ENCODE assay signal across 8 cellular contexts in the genomic region with DNA sequence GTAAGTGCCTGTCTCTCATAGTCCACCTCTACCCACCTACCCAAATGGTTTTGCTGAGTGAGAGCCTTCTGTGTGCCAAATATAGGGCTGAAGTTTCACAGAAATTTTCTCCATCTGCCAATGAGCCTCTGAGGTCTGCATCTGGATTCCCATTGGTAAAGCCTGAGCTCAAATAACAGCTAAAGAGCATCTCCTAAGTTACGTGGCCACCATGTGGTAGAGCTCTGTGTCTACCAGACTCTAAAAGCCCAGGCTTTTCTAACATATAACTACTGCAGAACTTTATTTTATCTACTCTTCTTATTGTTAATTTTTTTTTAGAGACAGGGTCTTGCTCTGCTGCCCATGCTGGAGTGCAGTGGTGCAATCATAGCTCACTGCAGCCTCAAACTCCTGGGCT. TPM values are rescaled to one million over a fixed set of nuclear protein-coding genes. Genes with fewer than 3 reads are reported as not detected.
DNase-seq lines count a peak whose midpoint lies in the region; ATAC-seq and TF ChIP-seq lines count a peak whose summit lies in the region.
"Had no signal": no experiment of that assay in that cellular context is flagged by ENCODE, and none has a peak within 500 bp of the region (broad histone marks: within the 10 kb centered on the region; RNA-seq: fewer than 3 reads in every experiment).

No MANE protein-coding gene starts in this region.

- H3K9me3 ChIP-seq in Panc1 (ENCODE audit: control insufficient read depth, insufficient read depth, low read depth, low read length) = no peaks in the 10 kb centered on the region

- POLR2A ChIA-PET in HEK293T (lab: Yijun Ruan, JAX) = interaction anchor here (1.6 kb wide), 1 partner anchor 16 kb away, joined by 6 read pairs; a partner anchor contains a TSS
- POLR2A ChIA-PET in Panc1 (lab: Charles Lee) = no interaction called here

- no peaks in the 10 kb centered on the region for H3K4me1 ChIP-seq in Panc1 (ENCODE audit: control insufficient read depth, insufficient read depth, low read length)

- CTCF ChIA-PET in HEK293T (lab: Yijun Ruan, JAX) = interaction anchor here (1.1 to 2.1 kb wide), 2 partner anchors 40 to 42 kb away, joined by 5 to 9 read pairs; no protein-coding TSS in a partner anchor
- CTCF ChIA-PET in Panc1 (lab: Charles Lee) = interaction anchor here (0.6 to 0.7 kb wide), 2 partner anchors 41 to 44 kb away, joined by 3 to 5 read pairs; no protein-coding TSS in a partner anchor

- peak; percentile 49 for TF ChIP-seq CTCF in Panc1 (IDR thresholded peaks at IDR 0.05)

- H3K36me3 ChIP-seq in Panc1 (ENCODE audit: control insufficient read depth, insufficient read depth, low read length) = no peaks in the 10 kb centered on the region

- no peak overlapping the region for H3K27ac ChIP-seq in Panc1 (ENCODE audit: low read length)

- in situ Hi-C loops in Panc1 (cut with HindIII; ENCODE audit: low pct_unique_long_range_greater_than_20kb, low sequenced_read_pairs) = no loop called here

- no peak overlapping the region for H3K4me3 ChIP-seq in Panc1 (ENCODE audit: low read depth in 2 of 2, low read length in 2 of 2)

- DNase-seq in DMS 273 (lab: John Stamatoyannopoulos, UW; ENCODE audit: unreplicated experiment) (peak; percentile 69), HEK293T (ENCODE audit: extremely low spot score) (peak; percentile 30), Panc1 (ENCODE audit: low read depth, low spot score) (no peak), glomerular visceral epithelial cell (ENCODE audit: extremely low spot score) (peak; percentile 6), 8988T (no peak), Right ventricle myocardium inferior (ENCODE audit: missing footprints) (no peak)
- DNase-seq: hippocampal formation had no signal

- no TSS peak for BruUV-seq in Panc1 (replicated peaks; lab: Mats Ljungman, UMichigan)

- peaks cover 2% of the 10 kb centered on the region; the same call in 1 of the 2 replicates for H3K27me3 ChIP-seq in Panc1 (ENCODE audit: control insufficient read depth, insufficient read depth, low read length)

- intact Hi-C loops in Panc1 (cut with micrococcal nuclease; ENCODE audit: unreplicated experiment) = no loop called here
- intact Hi-C loops in Right ventricle myocardium inferior (cut with DNase I) = no loop called here

- ATAC-seq in Panc1 (peak; percentile 81; the same call in 1 of the 2 replicates), Right ventricle myocardium inferior (no peak), HG02870 (IDR thresholded peaks at IDR 0.05; ENCODE audit: unreplicated experiment) (no peak)

TF ChIP-seq in HEK293T, 16 proteins besides CTCF, POLR2A, EP300 and RAD21:
- no peak for TF ChIP-seq LEF1 (IDR thresholded peaks at IDR 0.05; ENCODE audit: borderline replicate concordance)
- TF ChIP-seq L3MBTL2 (conservative IDR thresholded peaks at IDR 0.05) = no peak
- TF ChIP-seq TARDBP (IDR thresholded peaks at IDR 0.05) = no peak
- TF ChIP-seq, protein P1, sequence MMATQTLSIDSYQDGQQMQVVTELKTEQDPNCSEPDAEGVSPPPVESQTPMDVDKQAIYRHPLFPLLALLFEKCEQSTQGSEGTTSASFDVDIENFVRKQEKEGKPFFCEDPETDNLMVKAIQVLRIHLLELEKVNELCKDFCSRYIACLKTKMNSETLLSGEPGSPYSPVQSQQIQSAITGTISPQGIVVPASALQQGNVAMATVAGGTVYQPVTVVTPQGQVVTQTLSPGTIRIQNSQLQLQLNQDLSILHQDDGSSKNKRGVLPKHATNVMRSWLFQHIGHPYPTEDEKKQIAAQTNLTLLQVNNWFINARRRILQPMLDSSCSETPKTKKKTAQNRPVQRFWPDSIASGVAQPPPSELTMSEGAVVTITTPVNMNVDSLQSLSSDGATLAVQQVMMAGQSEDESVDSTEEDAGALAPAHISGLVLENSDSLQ (IDR thresholded peaks at IDR 0.05) = no peak
- no peak for TF ChIP-seq SUZ12 (IDR thresholded peaks at IDR 0.05)
- no peak for TF ChIP-seq ARNT (IDR thresholded peaks at IDR 0.05)
- TF ChIP-seq NFRKB (IDR thresholded peaks at IDR 0.05) = no peak
- TF ChIP-seq CTBP1 (IDR thresholded peaks at IDR 0.05; ENCODE audit: borderline replicate concordance) = no peak
- TF ChIP-seq BHLHE40 (IDR thresholded peaks at IDR 0.05; ENCODE audit: borderline replicate concordance) = no peak
- no peak for TF ChIP-seq FOXK2 (IDR thresholded peaks at IDR 0.05)
- TF ChIP-seq SP1 (IDR thresholded peaks at IDR 0.05) = no peak
- no peak for TF ChIP-seq FOXA1 (IDR thresholded peaks at IDR 0.05)
- TF ChIP-seq ZNF384 (IDR thresholded peaks at IDR 0.05) = no peak
- no peak for TF ChIP-seq HDGF (IDR thresholded peaks at IDR 0.05; ENCODE audit: borderline replicate concordance)
- TF ChIP-seq FOXM1 (IDR thresholded peaks at IDR 0.05; ENCODE audit: borderline replicate concordance) = no peak
- TF ChIP-seq ELF4 (IDR thresholded peaks at IDR 0.05) = no peak

RNA-seq across cellular contexts. Expression of a gene that starts 16.0 kb away (rescaled TPM):
- total RNA-seq in Panc1 (2021; ENCODE audit: unreplicated experiment) (0.54 TPM), Right ventricle myocardium inferior (0.49 TPM)
- polyA plus RNA-seq in Panc1 (2012; ENCODE audit: insufficient read length) = 0.28 TPM

RNA-seq across cellular contexts. Expression of a gene that starts 16.7 kb away (rescaled TPM):
- total RNA-seq in Panc1 (2021; ENCODE audit: unreplicated experiment) (not detected), Right ventricle myocardium inferior (not detected)
- polyA plus RNA-seq in Panc1 (2012; ENCODE audit: insufficient read length) = not detected

RNA-seq across cellular contexts. Expression of a gene that starts 37.0 kb away (rescaled TPM):
- 0.08 TPM for total RNA-seq in Panc1 (2021; ENCODE audit: unreplicated experiment)
- polyA plus RNA-seq in Panc1 (2012; ENCODE audit: insufficient read length) = not detected
- total RNA-seq in Right ventricle myocardium inferior = 0.68 TPM

Comparison
In these comparisons a context has a peak if more than half of its experiments do, and no peak if none do; other contexts are left out.
1. DNase-seq: peak in DMS 273 (single experiment), HEK293T (single experiment) and glomerular visceral epithelial cell (single experiment); none in Panc1 (single experiment), 8988T (single experiment) and Right ventricle myocardium inferior (single experiment).